In genomic region chr17:82893779-82894178, GRCh38 we compare ENCODE assay signal across 13 cellular contexts. TPM values are rescaled to one million over a fixed set of nuclear protein-coding genes. Genes with fewer than 3 reads are reported as not detected.
DNase-seq lines count a peak whose midpoint lies in the region; ATAC-seq and TF ChIP-seq lines count a peak whose summit lies in the region.
"Had no signal": no experiment of that assay in that cellular context is flagged by ENCODE, and none has a peak within 500 bp of the region (broad histone marks: within the 10 kb centered on the region; RNA-seq: fewer than 3 reads in every experiment).

No MANE protein-coding gene starts in this region.

- H3K27me3 Mint-ChIP-seq in activated CD4-positive, alpha-beta T cell treated with anti-CD3 and anti-CD28 coated beads, Interleukin-2, amount 10 ng/mL, durations not matched to agents 7 days and 5 days, result no peaks in the 10 kb centered on the region
- no peaks in the 10 kb centered on the region for H3K27me3 Mint-ChIP-seq in activated T-helper 17 cell treated with anti-CD3 and anti-CD28 coated beads, Interleukin-2, amount 50 U/mL, for 72 hours

- H3K9me3 Mint-ChIP-seq in activated CD4-positive, alpha-beta T cell treated with anti-CD3 and anti-CD28 coated beads, Interleukin-2, amount 10 ng/mL, durations not matched to agents 7 days and 5 days, result no peaks in the 10 kb centered on the region
- H3K9me3 Mint-ChIP-seq in activated T-helper 17 cell treated with anti-CD3 and anti-CD28 coated beads, Interleukin-2, amount 50 U/mL, for 72 hours, result no peaks in the 10 kb centered on the region

- TF ChIP-seq EP300 in gastroesophageal sphincter (IDR thresholded peaks at IDR 0.05), result no peak

- H3K4me3 ChIP-seq in gastroesophageal sphincter (no peak overlapping the region), thyroid gland (replicated peaks in 1 of 3) (no peak overlapping the region)
- H3K4me3 ChIP-seq: A549 had no signal

- CTCF ChIA-PET in activated CD4-positive, alpha-beta T cell treated with anti-CD3 and anti-CD28 coated beads, Interleukin-2, amount 10 ng/mL, durations not matched to agents 7 days and 5 days (lab: Charles Lee), result interaction anchor here (1.0 to 2.5 kb wide), 3 partner anchors 10 to 112 kb away, joined by 3 to 9 read pairs (median 5); no protein-coding TSS in a partner anchor

- ATAC-seq in activated T-helper 17 cell treated with anti-CD3 and anti-CD28 coated beads, Interleukin-2, amount 50 U/mL, for 72 hours (replicated peaks), result no peak
- ATAC-seq in gastroesophageal sphincter (no peak), GM18868 (IDR thresholded peaks at IDR 0.05; ENCODE audit: unreplicated experiment) (no peak)
- ATAC-seq: A549 had no signal

- H3K4me1 ChIP-seq in gastroesophageal sphincter (peaks cover 0 to 42% (median 14%) of the 10 kb centered on the region in 3 donors), thyroid gland (peaks cover 58 to 60% of the 10 kb centered on the region in 2 donors)
- H3K4me1 ChIP-seq: A549 had no signal

- intact Hi-C loops in thyroid gland (cut with DNase I), result loop anchor here (10.0 kb wide), 1 partner anchor 49 kb away; the partner anchor contains the start of gene ZNF750

- H3K36me3 Mint-ChIP-seq in activated CD4-positive, alpha-beta T cell treated with anti-CD3 and anti-CD28 coated beads, Interleukin-2, amount 10 ng/mL, durations not matched to agents 7 days and 5 days (ENCODE audit: low read depth), result peaks cover 46% of the 10 kb centered on the region
- peaks cover 35% of the 10 kb centered on the region for H3K36me3 Mint-ChIP-seq in activated T-helper 17 cell treated with anti-CD3 and anti-CD28 coated beads, Interleukin-2, amount 50 U/mL, for 72 hours (ENCODE audit: low read depth)

- POLR2A ChIA-PET in activated CD4-positive, alpha-beta T cell treated with anti-CD3 and anti-CD28 coated beads, Interleukin-2, amount 10 ng/mL, durations not matched to agents 7 days and 5 days (lab: Charles Lee), result interaction anchor here (1.2 kb wide), 1 partner anchor 9 kb away, joined by 4 read pairs; no protein-coding TSS in a partner anchor

- no peak for TF ChIP-seq POLR2A in gastroesophageal sphincter (IDR thresholded peaks at IDR 0.05)
- TF ChIP-seq POLR2A in thyroid gland (IDR thresholded peaks at IDR 0.05), result no peak

- H3K27ac ChIP-seq in gastroesophageal sphincter, result peak overlapping the region in 3 of 4 donors; percentile 42 to 61 (median 46)
- H3K27ac ChIP-seq in thyroid gland, result peak overlapping the region; percentile 76 to 92 (median 87)
- H3K27ac ChIP-seq: A549 had no signal

- H3K4me1 Mint-ChIP-seq in activated CD4-positive, alpha-beta T cell treated with anti-CD3 and anti-CD28 coated beads, Interleukin-2, amount 10 ng/mL, durations not matched to agents 7 days and 5 days, result peaks cover 45% of the 10 kb centered on the region
- peaks cover 18% of the 10 kb centered on the region for H3K4me1 Mint-ChIP-seq in activated T-helper 17 cell treated with anti-CD3 and anti-CD28 coated beads, Interleukin-2, amount 50 U/mL, for 72 hours

- H3K9me3 ChIP-seq in gastroesophageal sphincter, result no peaks in the 10 kb centered on the region
- no peaks in the 10 kb centered on the region for H3K9me3 ChIP-seq in thyroid gland
- H3K9me3 ChIP-seq: A549 had no signal

- no peak for DNase-seq in activated CD4-positive, alpha-beta T cell treated with anti-CD3 and anti-CD28 coated beads, Interleukin-2, amount 10 ng/mL, durations not matched to agents 7 days and 5 days
- DNase-seq in activated CD4-positive, alpha-beta T cell treated with anti-CD3 and anti-CD28 coated beads for 48 hours, result no peak
- DNase-seq in thyroid gland (no peak), NCI-H524 (lab: John Stamatoyannopoulos, UW) (no peak), SHP77 (lab: John Stamatoyannopoulos, UW) (no peak)
- DNase-seq: NCI-H446 had no signal

- peak overlapping the region; percentile 92 for H3K27ac Mint-ChIP-seq in activated CD4-positive, alpha-beta T cell treated with anti-CD3 and anti-CD28 coated beads, Interleukin-2, amount 10 ng/mL, durations not matched to agents 7 days and 5 days
- H3K27ac Mint-ChIP-seq in activated T-helper 17 cell treated with anti-CD3 and anti-CD28 coated beads, Interleukin-2, amount 50 U/mL, for 72 hours, result peak overlapping the region; percentile 80

- H3K4me3 Mint-ChIP-seq in activated CD4-positive, alpha-beta T cell treated with anti-CD3 and anti-CD28 coated beads, Interleukin-2, amount 10 ng/mL, durations not matched to agents 7 days and 5 days, result peak overlapping the region; percentile 65
- peak overlapping the region; percentile 46 for H3K4me3 Mint-ChIP-seq in activated T-helper 17 cell treated with anti-CD3 and anti-CD28 coated beads, Interleukin-2, amount 50 U/mL, for 72 hours

- H3K36me3 ChIP-seq in gastroesophageal sphincter (peaks cover 0 to 44% of the 10 kb centered on the region in 2 donors), thyroid gland (no peaks in the 10 kb centered on the region)

- H3K27me3 ChIP-seq in gastroesophageal sphincter (no peaks in the 10 kb centered on the region), thyroid gland (no peaks in the 10 kb centered on the region)

- 42 to 56% methylated on average over 9 to 10 of the region's 10 CpGs for WGBS in gastroesophageal sphincter (ENCODE audit: low coverage in 1 of 2), 2 donors
- 71 to 74% methylated on average over 10 of the region's 10 CpGs for WGBS in thyroid gland, 2 donors

- no peak for TF ChIP-seq CTCF in gastroesophageal sphincter (IDR thresholded peaks at IDR 0.05)
- TF ChIP-seq CTCF in thyroid gland (IDR thresholded peaks at IDR 0.05), result no peak

RNA-seq across cellular contexts. Expression of gene ZNF750, which starts 54.0 kb away (rescaled TPM):
- total RNA-seq in activated CD4-positive, alpha-beta T cell treated with anti-CD3 and anti-CD28 coated beads, Interleukin-2, amount 10 ng/mL, durations not matched to agents 7 days and 5 days, result not detected
- total RNA-seq in activated T-helper 17 cell treated with anti-CD3 and anti-CD28 coated beads, Interleukin-2, amount 50 U/mL, for 72 hours, result not detected
- total RNA-seq in gastroesophageal sphincter (1 to 10 TPM in 2 of 4 donors, under 1 TPM in 1, not detected in 1; 0.46 to 1.6 (median 1.1) TPM), thyroid gland (1 to 10 TPM; 3.0 to 6.0 (median 4.5) TPM)
- total RNA-seq: G401, posterior vena cava, SK-MEL-5 had no signal
